Comparison of ENCODE assay signal across 32 cellular contexts in genomic region chr13:100464006-100464405, GRCh38.
"Had no signal": no experiment of that assay in that cellular context is flagged by ENCODE, and none has a peak within 500 bp of the region (broad histone marks: within the 10 kb centered on the region; RNA-seq: fewer than 3 reads in every experiment).

No MANE protein-coding gene starts in this region.

- H3K27ac Mint-ChIP-seq: activated CD4-positive, alpha-beta memory T cell treated with anti-CD3 and anti-CD28 coated beads for 36 hours; activated CD4-positive, alpha-beta T cell treated with anti-CD3 and anti-CD28 coated beads, Interleukin-2, amount 10 ng/mL, durations not matched to agents 7 days and 5 days; activated naive CD8-positive, alpha-beta T cell treated with anti-CD3 and anti-CD28 coated beads, Interleukin-2, amount 10 ng/mL, durations not matched to agents 7 days and 5 days; activated T-helper 2 cell treated with anti-CD3 and anti-CD28 coated beads, Interferon-gamma antibody, Interleukin-2, Interleukin-4, amounts not matched to agents 10 μg/mL and 5 μg/mL and 100 μg/mL, durations not matched to agents 14 hours and 24 hours and 36 hours; T-cell had no signal

- H3K9me3 ChIP-seq: adrenal gland, breast epithelium, MG63 had no signal

- DNase-seq: activated CD4-positive, alpha-beta memory T cell treated with anti-CD3 and anti-CD28 coated beads for 36 hours; activated CD4-positive, alpha-beta T cell treated with anti-CD3 and anti-CD28 coated beads, Interleukin-2, amount 10 ng/mL, durations not matched to agents 7 days and 5 days; activated CD4-positive, CD25-positive, alpha-beta regulatory T cell; activated CD8-positive, alpha-beta memory T cell treated with anti-CD3 and anti-CD28 coated beads for 24 hours; activated gamma-delta T cell treated with Interleukin-2 at 50 U/mL for 16 hours; activated naive CD4-positive, alpha-beta T cell treated with anti-CD3 and anti-CD28 coated beads, Interleukin-2, amount 50 U/mL, for 16 hours; activated naive CD8-positive, alpha-beta T cell treated with anti-CD3 and anti-CD28 coated beads, Interleukin-2, amount 10 ng/mL, durations not matched to agents 7 days and 5 days; activated T-cell treated with anti-CD3 and anti-CD28 coated beads, Interleukin-2, amount 50 U/mL, for 48 hours; adrenal gland; anterior cingulate cortex; caudate nucleus; IMR-90; KBM-7; MG63; MV-4-11; NCI-H1092 treated with DMSO at 0.1 percent for 48 hours; NCI-H1417 treated with DMSO at 0.1 percent for 48 hours; NCI-H1694; NCI-H2029; NCI-H2227 treated with DMSO at 0.1 percent for 48 hours; NCI-H526; NCI-H82; NK-92 treated with Interleukin-12 subunit alpha and Interleukin-12 subunit beta, amount 100 ng/mL, for 24 hours; OCI-M1; RPMI8226; T-cell; T-helper 2 cell; T1000 had no signal

- H3K27me3 Mint-ChIP-seq: activated CD4-positive, alpha-beta memory T cell treated with anti-CD3 and anti-CD28 coated beads for 36 hours; activated CD4-positive, alpha-beta T cell treated with anti-CD3 and anti-CD28 coated beads, Interleukin-2, amount 10 ng/mL, durations not matched to agents 7 days and 5 days; activated naive CD8-positive, alpha-beta T cell treated with anti-CD3 and anti-CD28 coated beads, Interleukin-2, amount 10 ng/mL, durations not matched to agents 7 days and 5 days; T-cell had no signal

- H3K9me3 Mint-ChIP-seq: activated CD4-positive, alpha-beta T cell treated with anti-CD3 and anti-CD28 coated beads, Interleukin-2, amount 10 ng/mL, durations not matched to agents 7 days and 5 days; activated T-helper 2 cell treated with anti-CD3 and anti-CD28 coated beads, Interferon-gamma antibody, Interleukin-2, Interleukin-4, amounts not matched to agents 10 μg/mL and 5 μg/mL and 100 μg/mL, durations not matched to agents 14 hours and 24 hours and 36 hours had no signal

- H3K4me3 Mint-ChIP-seq: activated CD4-positive, alpha-beta memory T cell treated with anti-CD3 and anti-CD28 coated beads for 36 hours; activated CD4-positive, alpha-beta T cell treated with anti-CD3 and anti-CD28 coated beads, Interleukin-2, amount 10 ng/mL, durations not matched to agents 7 days and 5 days; activated naive CD8-positive, alpha-beta T cell treated with anti-CD3 and anti-CD28 coated beads, Interleukin-2, amount 10 ng/mL, durations not matched to agents 7 days and 5 days; T-cell had no signal

- H3K36me3 ChIP-seq: adrenal gland, breast epithelium, MG63 had no signal

- H3K27me3 ChIP-seq: adrenal gland, breast epithelium, MG63 had no signal

- H3K27ac ChIP-seq: adrenal gland, breast epithelium, SK-N-MC, VCaP had no signal

- H3K4me1 Mint-ChIP-seq: activated CD4-positive, alpha-beta T cell treated with anti-CD3 and anti-CD28 coated beads, Interleukin-2, amount 10 ng/mL, durations not matched to agents 7 days and 5 days; activated naive CD8-positive, alpha-beta T cell treated with anti-CD3 and anti-CD28 coated beads, Interleukin-2, amount 10 ng/mL, durations not matched to agents 7 days and 5 days; T-cell had no signal

- H3K4me1 ChIP-seq: adrenal gland, breast epithelium had no signal

- H3K4me3 ChIP-seq: adrenal gland, breast epithelium, MG63, SK-N-MC had no signal

- H3K36me3 Mint-ChIP-seq: activated naive CD8-positive, alpha-beta T cell treated with anti-CD3 and anti-CD28 coated beads, Interleukin-2, amount 10 ng/mL, durations not matched to agents 7 days and 5 days had no signal
